In the genomic region with DNA sequence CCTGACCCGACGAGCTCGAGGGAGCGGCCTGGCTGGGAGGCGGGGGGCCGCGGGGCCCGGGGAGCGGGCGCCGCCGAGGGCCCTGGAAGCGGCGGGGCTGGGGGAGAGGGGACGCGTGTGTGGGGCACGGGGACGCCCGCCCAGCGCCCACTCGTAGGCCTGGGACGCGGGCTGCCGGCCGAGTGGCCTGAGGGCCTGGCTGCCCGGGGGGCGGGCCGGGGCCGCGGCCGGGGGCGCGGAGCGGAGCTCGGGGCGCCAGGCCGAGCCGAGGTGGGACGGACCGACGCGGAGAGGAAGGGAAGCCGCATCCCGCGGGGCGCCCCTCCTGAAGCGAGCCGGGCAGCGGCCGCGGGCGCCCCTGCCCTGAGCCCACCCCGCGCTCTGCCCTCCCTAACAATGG, we compare ENCODE assay signal across 8 cellular contexts.
DNase-seq lines count a peak whose midpoint lies in the region; ATAC-seq and TF ChIP-seq lines count a peak whose summit lies in the region.
"Not testable (repeated sequence)": the region's sequence is repeated elsewhere in the genome, so short reads cannot be mapped to it uniquely, and the experiment has no call there.

No MANE protein-coding gene starts in this region.

- not testable (repeated sequence) for H3K9me3 Mint-ChIP-seq in neural progenitor cell, type B pancreatic cell

- not testable (repeated sequence) for H3K36me3 Mint-ChIP-seq in T-helper 17 cell (ENCODE audit: low read depth); neural progenitor cell; type B pancreatic cell

- ATAC-seq in GM18498 (IDR thresholded peaks at IDR 0.05; ENCODE audit: unreplicated experiment) = peak; percentile 38
- ATAC-seq in GM21825 (IDR thresholded peaks at IDR 0.05; ENCODE audit: unreplicated experiment) = peak; percentile 31
- ATAC-seq in HG03342 (IDR thresholded peaks at IDR 0.05; ENCODE audit: unreplicated experiment) = peak; percentile 39
- ATAC-seq in T-helper 17 cell = peak; percentile 62
- ATAC-seq in body of pancreas = peak; percentile 70

- not testable (repeated sequence) for H3K36me3 ChIP-seq in body of pancreas (replicated peaks in 1 of 2; ENCODE audit: insufficient read depth in 1 of 2, low read depth in 2 of 2); right atrium auricular region; neural progenitor cell

- peak overlapping the region; percentile 69 for H3K4me2 ChIP-seq in neural progenitor cell

- H3K4me1 Mint-ChIP-seq in T-helper 17 cell; neural progenitor cell; type B pancreatic cell (ENCODE audit: unreplicated experiment): not testable (repeated sequence)

- not testable (repeated sequence) for H2AFZ ChIP-seq in neural progenitor cell (replicated peaks)

- H3K4me3 ChIP-seq in body of pancreas (peak overlapping the region in 1 of 2 donors; percentile 69), right atrium auricular region (peak overlapping the region; percentile 55 to 64), neural progenitor cell (peak overlapping the region; percentile 65)

- H3K4me3 Mint-ChIP-seq in T-helper 17 cell (peak overlapping the region; percentile 94), neural progenitor cell (peak overlapping the region; percentile 85), type B pancreatic cell (peak overlapping the region; percentile 87)

- peak in 2 of 3 donors; percentile 11 to 27 for DNase-seq in T-helper 17 cell
- peak; percentile 7 to 42 (median 16) for DNase-seq in body of pancreas
- not testable (repeated sequence) for DNase-seq in right atrium auricular region (ENCODE audit: low spot score); type B pancreatic cell (ENCODE audit: extremely low spot score, unreplicated experiment)
- DNase-seq in neural progenitor cell (ENCODE audit: low spot score) = peak; percentile 43

- not testable (repeated sequence) for H3K9ac ChIP-seq in neural progenitor cell

- peaks cover 12% of the 10 kb centered on the region for H3K79me2 ChIP-seq in neural progenitor cell (ENCODE audit: low read depth)

- 0% methylated on average over 7 to 25 of the region's 54 CpGs for WGBS in body of pancreas, 2 donors

- H3K27me3 ChIP-seq in body of pancreas, right atrium auricular region, neural progenitor cell: not testable (repeated sequence)

- not testable (repeated sequence) for H3F3A ChIP-seq in neural progenitor cell (ENCODE audit: low read depth)

- TF ChIP-seq CTCF in body of pancreas (IDR thresholded peaks at IDR 0.05); right atrium auricular region (IDR thresholded peaks at IDR 0.05); neural progenitor cell (IDR thresholded peaks at IDR 0.05); type B pancreatic cell (conservative IDR thresholded peaks at IDR 0.05): not testable (repeated sequence)

- not testable (repeated sequence) for H3K4me1 ChIP-seq in body of pancreas, right atrium auricular region, neural progenitor cell

- H3K27me3 Mint-ChIP-seq in T-helper 17 cell; neural progenitor cell (ENCODE audit: insufficient read depth, low read depth); type B pancreatic cell: not testable (repeated sequence)

- H3K9me3 ChIP-seq in T-helper 17 cell (ENCODE audit: control insufficient read depth, low read length, poor library complexity, severe bottlenecking); body of pancreas; right atrium auricular region; neural progenitor cell (ENCODE audit: low read depth): not testable (repeated sequence)

- not testable (repeated sequence) for H3K27ac Mint-ChIP-seq in T-helper 17 cell, neural progenitor cell, type B pancreatic cell

- not testable (repeated sequence) for H4K20me1 ChIP-seq in neural progenitor cell (ENCODE audit: low read depth)

- H3K27ac ChIP-seq in body of pancreas, right atrium auricular region, neural progenitor cell: not testable (repeated sequence)

- not testable (repeated sequence) for TF ChIP-seq POLR2A in body of pancreas (IDR thresholded peaks at IDR 0.05)

- intact Hi-C loops in body of pancreas (cut with DNase I) = not testable (repeated sequence)
